ENCODE assay signal across 8 cellular contexts in the genomic region with DNA sequence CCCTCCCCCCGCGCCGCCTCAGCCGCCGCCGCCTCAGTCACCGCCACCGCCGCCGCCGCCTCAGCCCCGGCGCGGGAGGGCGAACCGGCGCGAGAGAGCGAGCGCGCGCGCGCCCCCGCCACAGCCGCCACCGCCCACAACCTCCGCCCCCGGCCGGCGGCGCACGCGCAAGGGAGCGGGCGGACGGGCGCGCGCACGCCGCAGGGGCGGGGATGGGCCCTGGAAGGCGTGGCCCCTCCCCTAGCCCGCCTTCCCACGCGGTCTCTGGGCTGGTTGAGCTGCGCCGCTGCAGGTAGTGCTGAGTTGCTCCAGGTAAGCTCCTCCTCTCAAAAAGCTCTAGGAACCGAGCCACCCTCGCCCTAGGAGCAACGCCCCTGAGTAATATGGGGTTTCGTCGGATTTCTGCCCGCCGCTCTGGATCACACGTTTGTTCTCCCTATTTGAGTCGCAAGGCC. TPM values are rescaled to one million over a fixed set of nuclear protein-coding genes. Genes with fewer than 3 reads are reported as not detected.
DNase-seq lines count a peak whose midpoint lies in the region; ATAC-seq, FAIRE-seq and TF ChIP-seq lines count a peak whose summit lies in the region.

Gene TMCC1 (minus strand): TSS at position 96 of the 455 bp plus-strand sequence.

- peak; percentile 79 for ATAC-seq in GM21515 (IDR thresholded peaks at IDR 0.05; ENCODE audit: unreplicated experiment)
- ATAC-seq in esophagus mucosa = peak; percentile 99

- H3K27me3 Mint-ChIP-seq in activated T-cell treated with anti-CD3 and anti-CD28 coated beads, Interleukin-2, amount 50 U/mL, for 24 hours = no peaks in the 10 kb centered on the region

- no peaks in the 10 kb centered on the region for H3K9me3 ChIP-seq in muscle layer of colon (ENCODE audit: low read length)

- peak within 1 kb of the TSS; percentile 97 for H3K27ac ChIP-seq in muscle layer of colon (ENCODE audit: low read depth, low read length)

- peak within 1 kb of the TSS; percentile 88 for H3K4me3 Mint-ChIP-seq in activated T-cell treated with anti-CD3 and anti-CD28 coated beads, Interleukin-2, amount 50 U/mL, for 24 hours

- H3K27ac Mint-ChIP-seq in activated T-cell treated with anti-CD3 and anti-CD28 coated beads, Interleukin-2, amount 50 U/mL, for 24 hours = peak within 1 kb of the TSS; percentile 93

- peak within 1 kb of the TSS; percentile 92 for H3K9ac ChIP-seq in muscle layer of colon (ENCODE audit: low read length)

- peak within 1 kb of the TSS; percentile 85 to 100 for H3K4me3 ChIP-seq in muscle layer of colon (ENCODE audit: low read depth in 1 of 2, low read length in 2 of 2)

- H3K4me1 ChIP-seq in muscle layer of colon (ENCODE audit: insufficient read depth, low read length) = peaks cover 31% of the 10 kb centered on the region

- no peak for FAIRE-seq in D721Med (lab: Jason Lieb, UNC)

- no peaks in the 10 kb centered on the region for H3K27me3 ChIP-seq in muscle layer of colon (ENCODE audit: control insufficient read depth in 1 of 2, insufficient read depth in 2 of 2, low read length in 2 of 2)

- H3K4me1 Mint-ChIP-seq in activated T-cell treated with anti-CD3 and anti-CD28 coated beads, Interleukin-2, amount 50 U/mL, for 24 hours (ENCODE audit: low read depth) = peaks cover 42% of the 10 kb centered on the region

- no peaks in the 10 kb centered on the region for H3K9me3 Mint-ChIP-seq in activated T-cell treated with anti-CD3 and anti-CD28 coated beads, Interleukin-2, amount 50 U/mL, for 24 hours

- peak; percentile 84 for DNase-seq in D721Med (ENCODE audit: insufficient read length, low spot score)
- peak; percentile 95 for DNase-seq in HuH-7.5 (ENCODE audit: low spot score)
- peak; percentile 90 for DNase-seq in OCI-M1 (lab: John Stamatoyannopoulos, UW)
- DNase-seq in activated T-cell treated with anti-CD3 and anti-CD28 coated beads, Interleukin-2, amount 50 U/mL, for 24 hours = peak; percentile 89
- peak; percentile 74 to 79 for DNase-seq in stimulated activated CD8-positive, alpha-beta memory T cell treated with anti-CD3 and anti-CD28 coated beads, Interleukin-7, amount 100 ng/mL, for 1 hour (ENCODE audit: low read depth in 2 of 2)

- no peaks in the 10 kb centered on the region for H3K36me3 ChIP-seq in muscle layer of colon (ENCODE audit: insufficient read depth, low read length)

- no peak for TF ChIP-seq CTCF in D721Med (IDR thresholded peaks at IDR 0.05; ENCODE audit: insufficient read depth, missing control alignments)

- H3K36me3 Mint-ChIP-seq in activated T-cell treated with anti-CD3 and anti-CD28 coated beads, Interleukin-2, amount 50 U/mL, for 24 hours (ENCODE audit: low read depth) = peaks cover 13% of the 10 kb centered on the region

RNA-seq across cellular contexts. Expression of gene TMCC1, which starts in this region (rescaled TPM):
- 23.4 TPM for total RNA-seq in esophagus mucosa

Comparison
In these comparisons a context has a peak if more than half of its experiments do, and no peak if none do; other contexts are left out.
1. Peak in every context shown above with its lines: DNase-seq, ATAC-seq, H3K4me3 ChIP-seq and H3K27ac ChIP-seq.